In genomic region chr11:62197400-62197799, GRCh38 we compare ENCODE assay signal across 15 cellular contexts. TPM values are rescaled to one million over a fixed set of nuclear protein-coding genes. Genes with fewer than 3 reads are reported as not detected.
"Had no signal": no experiment of that assay in that cellular context is flagged by ENCODE, and none has a peak within 500 bp of the region (broad histone marks: within the 10 kb centered on the region; RNA-seq: fewer than 3 reads in every experiment).

No MANE protein-coding gene starts in this region.

RNA-seq across cellular contexts. Expression of gene SCGB1D1, which starts 7.4 kb away (rescaled TPM):
- total RNA-seq: stomach, subcutaneous adipose tissue, suprapubic skin, temporal lobe, testis, thoracic aorta, thyroid gland, tibial nerve, transverse colon, upper lobe of left lung, upper lobe of right lung, ureter, urinary bladder, uterus, vagina had no signal
- polyA plus RNA-seq: stomach, urinary bladder had no signal

RNA-seq across cellular contexts. Expression of gene SCGB2A1, which starts 11.1 kb away (rescaled TPM):
- total RNA-seq: subcutaneous adipose tissue, temporal lobe, testis, thoracic aorta, tibial nerve, upper lobe of right lung, urinary bladder, vagina had no signal
- polyA plus RNA-seq: urinary bladder had no signal

RNA-seq across cellular contexts. Expression of gene SCGB1D2, which starts 44.6 kb away (rescaled TPM):
- total RNA-seq: stomach, subcutaneous adipose tissue, temporal lobe, testis, thoracic aorta, thyroid gland, tibial nerve, transverse colon, upper lobe of left lung, upper lobe of right lung, ureter, urinary bladder, vagina had no signal
- polyA plus RNA-seq: stomach, urinary bladder had no signal
